Comparison of ENCODE assay signal across 21 cellular contexts in the genomic region with DNA sequence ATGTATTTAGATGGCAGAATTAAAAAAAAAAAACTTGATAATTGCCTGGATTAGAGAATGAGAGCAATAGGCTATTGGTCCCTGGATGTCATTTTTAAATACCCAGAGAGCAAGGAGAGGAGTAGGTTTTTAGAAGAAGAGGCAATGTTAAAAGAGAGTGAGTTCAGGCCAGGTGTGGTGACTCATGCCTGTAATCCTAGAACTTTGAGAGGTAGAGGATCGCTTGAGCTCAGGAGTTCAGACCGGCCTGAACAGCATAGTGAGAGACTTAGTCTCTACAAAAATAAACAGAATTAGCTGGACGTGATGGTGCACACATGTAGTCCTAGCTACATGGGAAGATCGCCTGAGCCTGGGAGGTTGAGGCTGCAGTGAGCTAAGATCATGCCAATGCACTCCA. TPM values are rescaled to one million over a fixed set of nuclear protein-coding genes. Genes with fewer than 3 reads are reported as not detected.
DNase-seq lines count a peak whose midpoint lies in the region; ATAC-seq, FAIRE-seq and TF ChIP-seq lines count a peak whose summit lies in the region.
"Had no signal": no experiment of that assay in that cellular context is flagged by ENCODE, and none has a peak within 500 bp of the region (broad histone marks: within the 10 kb centered on the region; RNA-seq: fewer than 3 reads in every experiment).

No MANE protein-coding gene starts in this region.

- no peak for TF ChIP-seq CTCF in HepG2 (CRISPR knock-in tag; IDR thresholded peaks at IDR 0.05)
- no peak for TF ChIP-seq CTCF in right lobe of liver (IDR thresholded peaks at IDR 0.05)
- TF ChIP-seq CTCF in keratinocyte (optimal IDR thresholded peaks at IDR 0.05 in 1 of 3, IDR thresholded peaks at IDR 0.05 in 1 of 3, conservative IDR thresholded peaks at IDR 0.05 in 1 of 3; ENCODE audit: extremely low read depth in 1 of 3, insufficient read depth in 2 of 3, low read length in 3 of 3) = no peak

- no peak overlapping the region for H2AFZ ChIP-seq in HepG2 (ENCODE audit: low read length)
- H2AFZ ChIP-seq in keratinocyte (ENCODE audit: control insufficient read depth, low read length) = no peak overlapping the region

- H3K27me3 Mint-ChIP-seq in CD4-positive, alpha-beta memory T cell = no peaks in the 10 kb centered on the region
- H3K27me3 Mint-ChIP-seq: activated naive CD4-positive, alpha-beta T cell treated with anti-CD3 and anti-CD28 coated beads, Interleukin-2, amount 50 U/mL, for 24 hours had no signal

- peaks cover 4 to 7% (median 4%) of the 10 kb centered on the region in 4 donors for H3K4me1 Mint-ChIP-seq in CD4-positive, alpha-beta memory T cell

- TF ChIP-seq RAD21 in HepG2 (CRISPR knock-in tag; IDR thresholded peaks at IDR 0.05) = no peak

- DNase-seq in HepG2 (ENCODE audit: low spot score) (peak; percentile 68), right lobe of liver (no peak), SW480 (ENCODE audit: low spot score) (peak; percentile 41), keratinocyte (ENCODE audit: low read depth, low spot score) (no peak), NCI-H1930 (lab: John Stamatoyannopoulos, UW) (no peak), EL (no peak)
- DNase-seq in CD4-positive, alpha-beta memory T cell = no peak
- DNase-seq: activated CD4-positive, CD25-positive, alpha-beta regulatory T cell treated with anti-CD3 and anti-CD28 coated beads, Interleukin-2, amount 50 U/mL, for 72 hours; effector memory CD4-positive, alpha-beta T cell; heart right ventricle; NCI-H146; nucleus accumbens; retina; RPMI8226; SK-N-SH; stimulated activated CD4-positive, alpha-beta T cell treated with anti-CD3 and anti-CD28 coated beads, Interleukin-15, amount 100 ng/mL, for 24 hours had no signal

- in situ Hi-C loops in HepG2 (cut with HindIII; ENCODE audit: extremely low pct_ligation_motif_present, low pct_unique_long_range_greater_than_20kb) = loop anchor here (5.0 to 25.0 kb wide), 2 partner anchors 136 to 231 kb away; a partner anchor contains a TSS

- H3K27ac ChIP-seq in HepG2 (ENCODE audit: extremely low read length, insufficient read depth, low read length) (peak overlapping the region; percentile 53), right lobe of liver (no peak overlapping the region), keratinocyte (ENCODE audit: control insufficient read depth, insufficient read depth, low read length) (no peak overlapping the region)
- no peak overlapping the region for H3K27ac ChIP-seq in CD4-positive, alpha-beta memory T cell (ENCODE audit: low read depth, low read length)
- H3K27ac ChIP-seq: ascending aorta, heart right ventricle had no signal

- H3K9ac ChIP-seq in HepG2 (ENCODE audit: insufficient read depth, low read depth, low read length) (peak overlapping the region; percentile 3; the same call in 1 of the 2 replicates), keratinocyte (ENCODE audit: control insufficient read depth, extremely low read depth, insufficient read depth, low read length) (no peak overlapping the region)
- H3K9ac ChIP-seq: SK-N-SH had no signal

- H3K4me2 ChIP-seq in HepG2 (ENCODE audit: low read depth, low read length) (peak overlapping the region; percentile 42), keratinocyte (ENCODE audit: control insufficient read depth, extremely low read depth, insufficient read depth, low read depth, low read length) (no peak overlapping the region)
- H3K4me2 ChIP-seq: SK-N-SH had no signal

- H3K79me2 ChIP-seq in HepG2 (ENCODE audit: insufficient read depth, low read length) (no peaks in the 10 kb centered on the region), keratinocyte (ENCODE audit: control insufficient read depth, insufficient read depth, low read length) (no peaks in the 10 kb centered on the region)

- H3K27ac Mint-ChIP-seq in CD4-positive, alpha-beta memory T cell = no peak overlapping the region
- H3K27ac Mint-ChIP-seq: activated naive CD4-positive, alpha-beta T cell treated with anti-CD3 and anti-CD28 coated beads, Interleukin-2, amount 50 U/mL, for 24 hours had no signal

- dilution Hi-C loops in keratinocyte (cut with MboI; ENCODE audit: extremely low pct_ligation_motif_present, low sequenced_read_pairs) = no loop called here

- POLR2A ChIA-PET in HepG2 (lab: Yijun Ruan, JAX) = interaction anchor here (1.1 to 3.1 kb wide), 7 partner anchors 11 to 166 kb away, joined by 3 to 23 read pairs (median 5); a partner anchor contains a TSS
- POLR2A ChIA-PET in CD4-positive, alpha-beta memory T cell (lab: Charles Lee; ENCODE audit: partially characterized antibody) = interaction anchor here (1.8 kb wide), 1 partner anchor 16 kb away, joined by 9 read pairs; a partner anchor contains a TSS

- TF ChIP-seq POLR2A in HepG2 (IDR thresholded peaks at IDR 0.05; ENCODE audit: insufficient read depth in 1 of 2, low read depth in 2 of 2, low read length in 2 of 2) (no peak), right lobe of liver (IDR thresholded peaks at IDR 0.05) (no peak)

- FAIRE-seq in HepG2 (lab: Jason Lieb, UNC) (peak; percentile 72), keratinocyte (lab: Jason Lieb, UNC) (peak; percentile 73)
- FAIRE-seq: A204.1, G401.6 had no signal

- intact Hi-C loops in HepG2 (cut with micrococcal nuclease; ENCODE audit: unreplicated experiment) = loop anchor here (5.0 kb wide), 1 partner anchor 216 kb away; no protein-coding TSS in a partner anchor
- intact Hi-C loops in right lobe of liver (cut with DNase I) = loop anchor here (5.0 to 10.0 kb wide), 3 partner anchors 136 to 209 kb away; a partner anchor contains a TSS
- intact Hi-C loops in CD4-positive, alpha-beta memory T cell (cut with micrococcal nuclease) = no loop called here

- no peaks in the 10 kb centered on the region for H3K9me3 Mint-ChIP-seq in CD4-positive, alpha-beta memory T cell
- H3K9me3 Mint-ChIP-seq: activated naive CD4-positive, alpha-beta T cell treated with anti-CD3 and anti-CD28 coated beads, Interleukin-2, amount 50 U/mL, for 24 hours had no signal

- ATAC-seq in HepG2 (peak; percentile 92), right lobe of liver (no peak), HG03378 (IDR thresholded peaks at IDR 0.05; ENCODE audit: unreplicated experiment) (no peak)
- ATAC-seq: heart right ventricle had no signal

- H3K36me3 ChIP-seq in HepG2 (replicated peaks in 1 of 2; ENCODE audit: control insufficient read depth in 1 of 2, insufficient read depth in 2 of 2, low read length in 2 of 2) (no peaks in the 10 kb centered on the region), right lobe of liver (no peaks in the 10 kb centered on the region), keratinocyte (ENCODE audit: control insufficient read depth in 2 of 2, extremely low read depth in 1 of 2, insufficient read depth in 2 of 2, low read length in 2 of 2) (no peaks in the 10 kb centered on the region)
- no peaks in the 10 kb centered on the region for H3K36me3 ChIP-seq in CD4-positive, alpha-beta memory T cell (ENCODE audit: insufficient read depth, low read length)
- H3K36me3 ChIP-seq: ascending aorta, heart right ventricle had no signal

- no peak overlapping the region for H3K4me3 Mint-ChIP-seq in CD4-positive, alpha-beta memory T cell
- H3K4me3 Mint-ChIP-seq: activated naive CD4-positive, alpha-beta T cell treated with anti-CD3 and anti-CD28 coated beads, Interleukin-2, amount 50 U/mL, for 24 hours had no signal

- 14% methylated on average over 4 of the region's 4 CpGs for WGBS in HepG2 (ENCODE audit: low lambda C conversion rate)
- 95% methylated on average over 4 of the region's 4 CpGs for WGBS in right lobe of liver (ENCODE audit: insufficient coverage, low coverage, low lambda C conversion rate, missing lambda C conversion rate)

- H3K9me3 ChIP-seq in HepG2 (ENCODE audit: low read length) (no peaks in the 10 kb centered on the region), right lobe of liver (no peaks in the 10 kb centered on the region), keratinocyte (ENCODE audit: control insufficient read depth, low read depth, low read length) (no peaks in the 10 kb centered on the region)
- H3K9me3 ChIP-seq in CD4-positive, alpha-beta memory T cell (ENCODE audit: control insufficient read depth in 1 of 2, low read length in 2 of 2) = no peaks in the 10 kb centered on the region
- H3K9me3 ChIP-seq: ascending aorta, heart right ventricle, SK-N-SH had no signal

- H4K20me1 ChIP-seq in HepG2 (ENCODE audit: insufficient read depth, low read length) (no peaks in the 10 kb centered on the region), keratinocyte (ENCODE audit: control insufficient read depth, extremely low read depth, insufficient read depth, low read length) (no peaks in the 10 kb centered on the region)

- H3K27me3 ChIP-seq in HepG2 (ENCODE audit: control insufficient read depth in 1 of 2, insufficient read depth in 2 of 2, low read length in 2 of 2) = no peaks in the 10 kb centered on the region
- no peaks in the 10 kb centered on the region for H3K27me3 ChIP-seq in right lobe of liver
- H3K27me3 ChIP-seq in keratinocyte (ENCODE audit: control insufficient read depth, extremely low read depth, insufficient read depth, low read length) = no peaks in the 10 kb centered on the region
- no peaks in the 10 kb centered on the region for H3K27me3 ChIP-seq in CD4-positive, alpha-beta memory T cell (ENCODE audit: insufficient read depth, low read length)
- H3K27me3 ChIP-seq: ascending aorta, heart right ventricle had no signal

- no TSS peak for BruUV-seq in HepG2 (replicated peaks; lab: Mats Ljungman, UMichigan)

- CTCF ChIA-PET in HepG2 (lab: Yijun Ruan, JAX; ENCODE audit: low intra/inter-chr PET ratio, low total read pairs) = interaction anchor here (0.6 kb wide), 1 partner anchor 23 kb away, joined by 3 read pairs; no protein-coding TSS in a partner anchor
- CTCF ChIA-PET in CD4-positive, alpha-beta memory T cell (lab: Charles Lee; ENCODE audit: partially characterized antibody) = interaction anchor here (0.7 to 9.0 kb wide), 5 partner anchors 8 to 215 kb away, joined by 3 to 159 read pairs (median 5); a partner anchor contains a TSS

- H3K9me1 ChIP-seq in keratinocyte (ENCODE audit: control insufficient read depth, extremely low read depth, insufficient read depth, low read length) = no peaks in the 10 kb centered on the region

- H3K4me3 ChIP-seq in HepG2 (replicated peaks in 1 of 3; ENCODE audit: insufficient read depth in 1 of 3, low read depth in 2 of 3, low read length in 3 of 3) = peak overlapping the region in 1 of 3 experiments; percentile 12; a peak in 1 of 6 replicates
- H3K4me3 ChIP-seq in right lobe of liver = no peak overlapping the region
- H3K4me3 ChIP-seq in keratinocyte (ENCODE audit: control insufficient read depth in 2 of 3, extremely low read depth in 1 of 3, insufficient read depth in 2 of 3, low read depth in 1 of 3, low read length in 3 of 3) = no peak overlapping the region
- no peak overlapping the region for H3K4me3 ChIP-seq in CD4-positive, alpha-beta memory T cell (ENCODE audit: low read length in 2 of 2)
- H3K4me3 ChIP-seq: ascending aorta, heart right ventricle had no signal

- H3K4me1 ChIP-seq in HepG2 (ENCODE audit: insufficient read depth, low read length) = peaks cover 42% of the 10 kb centered on the region
- peaks cover 0 to 16% (median 8%) of the 10 kb centered on the region in 4 donors for H3K4me1 ChIP-seq in right lobe of liver
- H3K4me1 ChIP-seq in keratinocyte (ENCODE audit: control insufficient read depth, extremely low read depth, insufficient read depth, low read length) = peaks cover 22% of the 10 kb centered on the region
- peaks cover 4% of the 10 kb centered on the region for H3K4me1 ChIP-seq in CD4-positive, alpha-beta memory T cell (ENCODE audit: insufficient read depth, low read length)

- H3K36me3 Mint-ChIP-seq in CD4-positive, alpha-beta memory T cell = peaks cover 0 to 2% of the 10 kb centered on the region in 2 donors

- TF ChIP-seq EP300 in HepG2 (IDR thresholded peaks at IDR 0.05; ENCODE audit: low read depth in 2 of 2, low read length in 2 of 2) (no peak), HepG2 (CRISPR knock-in tag; IDR thresholded peaks at IDR 0.05; ENCODE audit: borderline replicate concordance) (no peak)

RNA-seq across cellular contexts. Expression of a gene that starts 15.9 kb away (rescaled TPM):
- total RNA-seq in HepG2 (2016; rRNA removed; fragmentation: Illumina TruSeq; extraction: Trizol) (12.7 and 17.1 TPM in 2 replicates), right lobe of liver (10 to 100 TPM in 2 of 6 experiments, 1 to 10 TPM in 4; 7.2 to 11.9 (median 8.4) TPM)
- total RNA-seq in HepG2 (2016; cell fraction: cytosol; rRNA removed; fragmentation: Illumina TruSeq; extraction: Trizol; ENCODE audit: low read depth) = 8.3 and 9.6 TPM in 2 replicates
- 11.8 and 17.5 TPM in 2 replicates for total RNA-seq in HepG2 (2016; cell fraction: insoluble cytoplasmic fraction; rRNA removed; fragmentation: Illumina TruSeq; extraction: Trizol)
- total RNA-seq in HepG2 (2016; cell fraction: membrane; rRNA removed; fragmentation: Illumina TruSeq; extraction: Trizol) = 13.2 and 14.1 TPM in 2 replicates
- 19.6 and 22.4 TPM in 2 replicates for total RNA-seq in HepG2 (2016; cell fraction: nucleus; rRNA removed; fragmentation: Illumina TruSeq; extraction: Trizol)
- polyA plus RNA-seq in HepG2 (2011; rRNA removed) (16.3 and 19.4 TPM in 2 replicates), keratinocyte (8.6 to 10.8 TPM (median 10.0 TPM) in 3 replicates)
- 7.9 and 12.7 TPM in 2 replicates for polyA plus RNA-seq in HepG2 (2011; cell fraction: cytosol; rRNA removed)
- 82.7 and 96.2 TPM in 2 replicates for polyA plus RNA-seq in HepG2 (2011; cell fraction: nucleus; rRNA removed)
- polyA plus RNA-seq in HepG2 (2012) = 11.1 and 12.0 TPM in 2 replicates
- polyA plus RNA-seq in HepG2 (2016; cell fraction: cytosol; fragmentation: Illumina TruSeq; extraction: Trizol; ENCODE audit: low read depth) = 5.6 and 7.1 TPM in 2 replicates
- polyA plus RNA-seq in HepG2 (2016; cell fraction: insoluble cytoplasmic fraction; fragmentation: Illumina TruSeq; extraction: Trizol; ENCODE audit: low read depth) = 11.6 and 12.8 TPM in 2 replicates
- polyA plus RNA-seq in HepG2 (2016; cell fraction: membrane; fragmentation: Illumina TruSeq; extraction: Trizol; ENCODE audit: low read depth) = 8.5 and 9.5 TPM in 2 replicates
- 58.3 and 64.2 TPM in 2 replicates for polyA plus RNA-seq in HepG2 (2016; cell fraction: nucleus; fragmentation: Illumina TruSeq; extraction: Trizol; ENCODE audit: insufficient read depth, low read depth)
- 19.2 and 21.3 TPM in 2 replicates for polyA minus RNA-seq in HepG2 (2011; rRNA and poly(A)+ RNA removed; ENCODE audit: low replicate concordance)
- polyA minus RNA-seq in HepG2 (2011; cell fraction: cytosol; rRNA and poly(A)+ RNA removed) = 4.2 and 4.7 TPM in 2 replicates
- polyA minus RNA-seq in HepG2 (2011; cell fraction: nucleus; rRNA and poly(A)+ RNA removed) = 15.0 and 15.5 TPM in 2 replicates
- 4.4 TPM for polyA plus RNA-seq in keratinocyte (2011; ENCODE audit: low read depth)
- polyA plus RNA-seq in keratinocyte (2011; cell fraction: cytosol; rRNA removed) = 3.7 and 6.1 TPM in 2 replicates
- 27.3 and 32.8 TPM in 2 replicates for polyA plus RNA-seq in keratinocyte (2011; cell fraction: nucleus; rRNA removed)
- polyA plus RNA-seq in keratinocyte (2012; ENCODE audit: low replicate concordance) = 7.5 and 9.9 TPM in 2 replicates
- polyA minus RNA-seq in keratinocyte = 7.8 to 9.6 TPM (median 9.6 TPM) in 3 replicates
- 3.8 TPM for polyA minus RNA-seq in keratinocyte (2011; cell fraction: cytosol; rRNA and poly(A)+ RNA removed)
- polyA minus RNA-seq in keratinocyte (2011; cell fraction: nucleus; rRNA and poly(A)+ RNA removed) = 5.0 and 5.7 TPM in 2 replicates
- 10 to 100 TPM; 70.0 to 72.1 TPM for total RNA-seq in CD4-positive, alpha-beta memory T cell
- 10 to 100 TPM; 24.0 to 26.1 TPM for polyA plus RNA-seq in CD4-positive, alpha-beta memory T cell

RNA-seq across cellular contexts. Expression of a gene that starts 16.2 kb away (rescaled TPM):
- total RNA-seq in HepG2 (2016; rRNA removed; fragmentation: Illumina TruSeq; extraction: Trizol) (17.4 and 19.0 TPM in 2 replicates), right lobe of liver (1 to 10 TPM; 3.2 to 7.7 (median 4.4) TPM)
- 6.1 and 6.9 TPM in 2 replicates for total RNA-seq in HepG2 (2016; cell fraction: cytosol; rRNA removed; fragmentation: Illumina TruSeq; extraction: Trizol; ENCODE audit: low read depth)
- total RNA-seq in HepG2 (2016; cell fraction: insoluble cytoplasmic fraction; rRNA removed; fragmentation: Illumina TruSeq; extraction: Trizol) = 17.0 and 19.2 TPM in 2 replicates
- 9.4 and 11.7 TPM in 2 replicates for total RNA-seq in HepG2 (2016; cell fraction: membrane; rRNA removed; fragmentation: Illumina TruSeq; extraction: Trizol)
- 18.1 and 21.7 TPM in 2 replicates for total RNA-seq in HepG2 (2016; cell fraction: nucleus; rRNA removed; fragmentation: Illumina TruSeq; extraction: Trizol)
- polyA plus RNA-seq in HepG2 (2011; rRNA removed) (12.1 and 14.1 TPM in 2 replicates), keratinocyte (10.8 to 17.9 TPM (median 12.1 TPM) in 3 replicates)
- polyA plus RNA-seq in HepG2 (2011; cell fraction: cytosol; rRNA removed) = 13.3 and 16.7 TPM in 2 replicates
- 24.4 and 29.6 TPM in 2 replicates for polyA plus RNA-seq in HepG2 (2011; cell fraction: nucleus; rRNA removed)
- polyA plus RNA-seq in HepG2 (2012) = 5.6 and 7.9 TPM in 2 replicates
- 4.9 and 6.0 TPM in 2 replicates for polyA plus RNA-seq in HepG2 (2016; cell fraction: cytosol; fragmentation: Illumina TruSeq; extraction: Trizol; ENCODE audit: low read depth)
- polyA plus RNA-seq in HepG2 (2016; cell fraction: insoluble cytoplasmic fraction; fragmentation: Illumina TruSeq; extraction: Trizol; ENCODE audit: low read depth) = 17.2 and 18.2 TPM in 2 replicates
- polyA plus RNA-seq in HepG2 (2016; cell fraction: membrane; fragmentation: Illumina TruSeq; extraction: Trizol; ENCODE audit: low read depth) = 7.3 and 8.1 TPM in 2 replicates
- 21.5 and 25.2 TPM in 2 replicates for polyA plus RNA-seq in HepG2 (2016; cell fraction: nucleus; fragmentation: Illumina TruSeq; extraction: Trizol; ENCODE audit: insufficient read depth, low read depth)
- 26.7 and 78.7 TPM in 2 replicates for polyA minus RNA-seq in HepG2 (2011; rRNA and poly(A)+ RNA removed; ENCODE audit: low replicate concordance)
- polyA minus RNA-seq in HepG2 (2011; cell fraction: cytosol; rRNA and poly(A)+ RNA removed) = 6.8 and 11.4 TPM in 2 replicates
- polyA minus RNA-seq in HepG2 (2011; cell fraction: nucleus; rRNA and poly(A)+ RNA removed) = 35.4 and 43.5 TPM in 2 replicates
- 1.2 TPM for polyA plus RNA-seq in keratinocyte (2011; ENCODE audit: low read depth)
- polyA plus RNA-seq in keratinocyte (2011; cell fraction: cytosol; rRNA removed) = 9.5 and 10.3 TPM in 2 replicates
- polyA plus RNA-seq in keratinocyte (2011; cell fraction: nucleus; rRNA removed) = 16.1 and 18.8 TPM in 2 replicates
- 4.2 and 9.4 TPM in 2 replicates for polyA plus RNA-seq in keratinocyte (2012; ENCODE audit: low replicate concordance)
- 7.1 to 15.4 TPM (median 12.6 TPM) in 3 replicates for polyA minus RNA-seq in keratinocyte
- 20.5 TPM for polyA minus RNA-seq in keratinocyte (2011; cell fraction: cytosol; rRNA and poly(A)+ RNA removed)
- polyA minus RNA-seq in keratinocyte (2011; cell fraction: nucleus; rRNA and poly(A)+ RNA removed) = 9.7 and 14.0 TPM in 2 replicates
- 10 to 100 TPM; 18.2 to 18.9 TPM for total RNA-seq in CD4-positive, alpha-beta memory T cell
- 10 to 100 TPM in 1 of 2 donors, 1 to 10 TPM in 1; 6.1 to 13.5 TPM for polyA plus RNA-seq in CD4-positive, alpha-beta memory T cell

RNA-seq across cellular contexts. Expression of a gene that starts 29.5 kb away (rescaled TPM):
- total RNA-seq in HepG2 (2016; rRNA removed; fragmentation: Illumina TruSeq; extraction: Trizol) (not detected in 2 replicates), right lobe of liver (under 1 TPM in 2 of 6 experiments, not detected in 4; 0.25 to 0.56 TPM)
- not detected in 2 replicates for total RNA-seq in HepG2 (2016; cell fraction: cytosol; rRNA removed; fragmentation: Illumina TruSeq; extraction: Trizol; ENCODE audit: low read depth)
- not detected in 2 replicates for total RNA-seq in HepG2 (2016; cell fraction: insoluble cytoplasmic fraction; rRNA removed; fragmentation: Illumina TruSeq; extraction: Trizol)
- not detected in 2 replicates for total RNA-seq in HepG2 (2016; cell fraction: membrane; rRNA removed; fragmentation: Illumina TruSeq; extraction: Trizol)
- total RNA-seq in HepG2 (2016; cell fraction: nucleus; rRNA removed; fragmentation: Illumina TruSeq; extraction: Trizol) = not detected in 2 replicates
- polyA plus RNA-seq in HepG2 (2011; rRNA removed) (not detected in 2 replicates), keratinocyte (0.14 to 0.42 TPM (median 0.18 TPM) in 3 replicates)
- polyA plus RNA-seq in HepG2 (2011; cell fraction: cytosol; rRNA removed) = not detected in 2 replicates
- not detected in 2 replicates for polyA plus RNA-seq in HepG2 (2011; cell fraction: nucleus; rRNA removed)
- polyA plus RNA-seq in HepG2 (2012) = 0.08 TPM in 1 of 2 replicates, not detected in the other
- not detected in 2 replicates for polyA plus RNA-seq in HepG2 (2016; cell fraction: cytosol; fragmentation: Illumina TruSeq; extraction: Trizol; ENCODE audit: low read depth)
- polyA plus RNA-seq in HepG2 (2016; cell fraction: insoluble cytoplasmic fraction; fragmentation: Illumina TruSeq; extraction: Trizol; ENCODE audit: low read depth) = not detected in 2 replicates
- polyA plus RNA-seq in HepG2 (2016; cell fraction: membrane; fragmentation: Illumina TruSeq; extraction: Trizol; ENCODE audit: low read depth) = not detected in 2 replicates
- polyA plus RNA-seq in HepG2 (2016; cell fraction: nucleus; fragmentation: Illumina TruSeq; extraction: Trizol; ENCODE audit: insufficient read depth, low read depth) = not detected in 2 replicates
- polyA minus RNA-seq in HepG2 (2011; rRNA and poly(A)+ RNA removed; ENCODE audit: low replicate concordance) = 24.3 TPM in 1 of 2 replicates, not detected in the other
- 0.40 TPM in 1 of 2 replicates, not detected in the other for polyA minus RNA-seq in HepG2 (2011; cell fraction: cytosol; rRNA and poly(A)+ RNA removed)
- not detected in 2 replicates for polyA minus RNA-seq in HepG2 (2011; cell fraction: nucleus; rRNA and poly(A)+ RNA removed)
- polyA plus RNA-seq in keratinocyte (2011; ENCODE audit: low read depth) = not detected
- polyA plus RNA-seq in keratinocyte (2011; cell fraction: cytosol; rRNA removed) = 0.04 and 0.13 TPM in 2 replicates
- polyA plus RNA-seq in keratinocyte (2011; cell fraction: nucleus; rRNA removed) = 0.18 and 0.35 TPM in 2 replicates
- 0.34 and 0.54 TPM in 2 replicates for polyA plus RNA-seq in keratinocyte (2012; ENCODE audit: low replicate concordance)
- polyA minus RNA-seq in keratinocyte = 0.13 TPM in 1 of 3 replicates, not detected in the others
- polyA minus RNA-seq in keratinocyte (2011; cell fraction: cytosol; rRNA and poly(A)+ RNA removed) = 1.2 TPM
- polyA minus RNA-seq in keratinocyte (2011; cell fraction: nucleus; rRNA and poly(A)+ RNA removed) = 0.42 TPM in 1 of 2 replicates, not detected in the other
- total RNA-seq in CD4-positive, alpha-beta memory T cell = under 1 TPM; 0.19 to 0.32 TPM
- polyA plus RNA-seq in CD4-positive, alpha-beta memory T cell = under 1 TPM; 0.30 to 0.78 TPM
- total RNA-seq: ascending aorta had no signal

Comparison
In these comparisons a context has a peak if more than half of its experiments do, and no peak if none do; other contexts are left out.
1. DNase-seq: peak in HepG2 (single experiment) and SW480 (single experiment); none in right lobe of liver (0 of 3), keratinocyte (single experiment), NCI-H1930 (0 of 2), CD4-positive, alpha-beta memory T cell (0 of 5) and EL (single experiment).